8 cellular contexts compared by ENCODE assay signal in genomic region chr5:55534436-55535198, GRCh38. TPM values are rescaled to one million over a fixed set of nuclear protein-coding genes. Genes with fewer than 3 reads are reported as not detected.
A peak's percentile ranks its signal among the peaks of the same experiment; 100 is the strongest.
DNase-seq lines count a peak whose midpoint lies in the region; TF ChIP-seq lines count a peak whose summit lies in the region.

PLPP1 (minus strand) TSS chr5:55534964; CDS start chr5:55534629, 335 bp downstream.

- no peak for TF ChIP-seq EP300 in transverse colon (IDR thresholded peaks at IDR 0.05; ENCODE audit: low read depth)

- H3K4me3 ChIP-seq in HEK293 (ENCODE audit: low read depth, low read length) (peak within 1 kb of the TSS; percentile 84), adipocyte (ENCODE audit: low read length) (peak within 1 kb of the TSS; percentile 89), cardiac muscle cell (peak within 1 kb of the TSS; percentile 79), transverse colon (peak within 1 kb of the TSS; percentile 72 to 97 (median 86))

- H3K36me3 ChIP-seq in HEK293 (ENCODE audit: control insufficient read depth in 2 of 2, insufficient read depth in 1 of 2, low read length in 2 of 2) = no peaks in the 10 kb centered on the region
- H3K36me3 ChIP-seq in adipocyte (ENCODE audit: control insufficient read depth, insufficient read depth, low read length, severe bottlenecking) = no peaks in the 10 kb centered on the region
- H3K36me3 ChIP-seq in cardiac muscle cell = no peaks in the 10 kb centered on the region
- no peaks in the 10 kb centered on the region for H3K36me3 ChIP-seq in transverse colon

- in situ Hi-C loops in transverse colon (cut with MboI; ENCODE audit: low pct_ligation_motif_present in 1 of 4, low pct_unique_long_range_greater_than_20kb in 1 of 4, low sequenced_read_pairs in 3 of 4) = loop anchor here in 1 of 4 donors (10.0 kb wide), 1 partner anchor 150 kb away; no protein-coding TSS in a partner anchor

- intact Hi-C loops in transverse colon (cut with DNase I; ENCODE audit: low total_unique reads) = loop anchor here (2.0 to 10.0 kb wide), 3 partner anchors 70 to 140 kb away; no protein-coding TSS in a partner anchor

- H3K27ac ChIP-seq in HEK293 (ENCODE audit: extremely low read depth, low read depth, low read length) = peak within 1 kb of the TSS; percentile 84
- H3K27ac ChIP-seq in cardiac muscle cell = peak within 1 kb of the TSS; percentile 63
- H3K27ac ChIP-seq in transverse colon = peak within 1 kb of the TSS; percentile 93 to 99 (median 95)

- POLR2A ChIA-PET in GM10248 (lab: Yijun Ruan, JAX) = no interaction called here
- POLR2A ChIA-PET in HEK293 (lab: Yijun Ruan, JAX) = interaction anchor here (0.6 to 0.9 kb wide), 4 partner anchors 57 to 227 kb away, joined by 3 read pairs; partner anchors contain the start of genes DHX29 and MTREX

- H3K4me1 ChIP-seq in HEK293 (ENCODE audit: control insufficient read depth, insufficient read depth, low read length) = peaks cover 9% of the 10 kb centered on the region; the same call in 1 of the 2 replicates
- H3K4me1 ChIP-seq in adipocyte (ENCODE audit: control insufficient read depth, insufficient read depth, low read length) = peaks cover 30% of the 10 kb centered on the region
- H3K4me1 ChIP-seq in cardiac muscle cell (ENCODE audit: low read depth) = peaks cover 6% of the 10 kb centered on the region
- peaks cover 0 to 21% (median 12%) of the 10 kb centered on the region in 4 donors for H3K4me1 ChIP-seq in transverse colon

- DNase-seq in GM10248 (ENCODE audit: extremely low spot score) (peak; percentile 92), NCI-H1048 (lab: John Stamatoyannopoulos, UW) (peak; percentile 44), T follicular helper cell (ENCODE audit: low read depth) (peak; percentile 66), adipocyte (ENCODE audit: low read depth) (peak; percentile 96), cardiac muscle cell (ENCODE audit: low read depth in 1 of 2, low spot score in 1 of 2) (peak; percentile 93 to 94), pons (ENCODE audit: low spot score) (peak; percentile 91), transverse colon (peak; percentile 94)

- H3K27me3 ChIP-seq in adipocyte (replicated peaks; ENCODE audit: control insufficient read depth, insufficient read depth, low read length) = no peaks in the 10 kb centered on the region
- no peaks in the 10 kb centered on the region for H3K27me3 ChIP-seq in cardiac muscle cell
- no peaks in the 10 kb centered on the region for H3K27me3 ChIP-seq in transverse colon

- peak; percentile 10 for TF ChIP-seq CTCF in GM10248 (IDR thresholded peaks at IDR 0.05; ENCODE audit: control extremely low read depth, extremely low read depth, low read depth, missing control alignments)
- peak; percentile 39; the same call in 1 of the 2 replicates for TF ChIP-seq CTCF in HEK293 (tag by site-specific recombination; IDR thresholded peaks at IDR 0.05)
- TF ChIP-seq CTCF in cardiac muscle cell (IDR thresholded peaks at IDR 0.05; ENCODE audit: low read depth, low read length) = no peak
- TF ChIP-seq CTCF in transverse colon (IDR thresholded peaks at IDR 0.05) = no peak

- TF ChIP-seq POLR2A in transverse colon (IDR thresholded peaks at IDR 0.05) = peak; percentile 81

- WGBS in transverse colon (ENCODE audit: low coverage in 1 of 2), 2 donors = 2% methylated on average over 20 of the region's 91 CpGs; no CpG with 5 or more reads in 1 of the 2 donors

- H3K9ac ChIP-seq in adipocyte (ENCODE audit: low read length) = peak within 1 kb of the TSS; percentile 97

- H3K9me3 ChIP-seq in HEK293 (ENCODE audit: control insufficient read depth, insufficient read depth, low read depth, low read length) = no peaks in the 10 kb centered on the region
- no peaks in the 10 kb centered on the region for H3K9me3 ChIP-seq in adipocyte (ENCODE audit: control insufficient read depth, low read length)
- H3K9me3 ChIP-seq in cardiac muscle cell (ENCODE audit: low read depth) = no peaks in the 10 kb centered on the region
- H3K9me3 ChIP-seq in transverse colon = no peaks in the 10 kb centered on the region

- CTCF ChIA-PET in GM10248 (lab: Yijun Ruan, JAX) = interaction anchor here (1.0 kb wide), 1 partner anchor 93 kb away, joined by 3 read pairs; no protein-coding TSS in a partner anchor
- CTCF ChIA-PET in HEK293 (lab: Yijun Ruan, JAX) = interaction anchor here (0.5 to 0.9 kb wide), 2 partner anchors 94 to 164 kb away, joined by 3 read pairs; no protein-coding TSS in a partner anchor

TF ChIP-seq in HEK293, 187 proteins besides CTCF, POLR2A, EP300 and RAD21 (continues in another document):
- TF ChIP-seq ZIC2 (tag by site-specific recombination; IDR thresholded peaks at IDR 0.05) = peak; percentile 85
- no peak for TF ChIP-seq ZNF530 (tag by site-specific recombination; IDR thresholded peaks at IDR 0.05; ENCODE audit: low read depth)
- TF ChIP-seq ZNF548 (tag by site-specific recombination; IDR thresholded peaks at IDR 0.05) = no peak
- 0 out of 2 replicates have a peak, but pooled peaks have one; percentile 7 for TF ChIP-seq PRDM4 (tag by site-specific recombination; IDR thresholded peaks at IDR 0.05)
- TF ChIP-seq HOXA7 (CRISPR knock-in tag; IDR thresholded peaks at IDR 0.05; ENCODE audit: borderline replicate concordance) = no peak
- TF ChIP-seq ZNF266 (tag by site-specific recombination; IDR thresholded peaks at IDR 0.05; ENCODE audit: low read depth) = peak; percentile 7; the same call in 1 of the 2 replicates
- no peak for TF ChIP-seq TRIM28 (IDR thresholded peaks at IDR 0.05; ENCODE audit: borderline replicate concordance, low read length)
- no peak for TF ChIP-seq ZFP3 (tag by site-specific recombination; IDR thresholded peaks at IDR 0.05; ENCODE audit: low read depth)
- no peak; the same call in 1 of the 2 replicates for TF ChIP-seq ZSCAN16 (tag by site-specific recombination; IDR thresholded peaks at IDR 0.05)
- TF ChIP-seq SP2 (tag by site-specific recombination; IDR thresholded peaks at IDR 0.05) = peak; percentile 75
- TF ChIP-seq ZBTB48 (tag by site-specific recombination; IDR thresholded peaks at IDR 0.05) = peak; percentile 52; the same call in 1 of the 2 replicates
- TF ChIP-seq ZFP41 (tag by site-specific recombination; IDR thresholded peaks at IDR 0.05; ENCODE audit: borderline replicate concordance) = no peak
- TF ChIP-seq ZNF140 (tag by site-specific recombination; IDR thresholded peaks at IDR 0.05) = no peak
- TF ChIP-seq ZNF138 (tag by site-specific recombination; IDR thresholded peaks at IDR 0.05; ENCODE audit: borderline replicate concordance) = no peak
- peak; percentile 73; the same call in 1 of the 2 replicates for TF ChIP-seq KLF16 (tag by site-specific recombination; IDR thresholded peaks at IDR 0.05)
- TF ChIP-seq ATF2 (tag by site-specific recombination; IDR thresholded peaks at IDR 0.05; ENCODE audit: low read depth) = no peak
- TF ChIP-seq SCRT1 (tag by site-specific recombination; IDR thresholded peaks at IDR 0.05; ENCODE audit: borderline replicate concordance) = no peak
- TF ChIP-seq ZNF280C (tag by site-specific recombination; IDR thresholded peaks at IDR 0.05) = no peak
- peak; percentile 26; the same call in 1 of the 2 replicates for TF ChIP-seq MYNN (tag by site-specific recombination; IDR thresholded peaks at IDR 0.05; ENCODE audit: borderline replicate concordance)

RNA-seq across cellular contexts. Expression of gene PLPP1, which starts in this region (rescaled TPM):
- total RNA-seq in cardiac muscle cell = 48.4 and 68.4 TPM in 2 replicates
- 37.5 and 50.5 TPM in 2 replicates for polyA plus RNA-seq in cardiac muscle cell
- 100 to 1,000 TPM; 222 to 335 (median 288) TPM for total RNA-seq in transverse colon

Comparison
In these comparisons a context has a peak if more than half of its experiments do, and no peak if none do; other contexts are left out.
1. Peak in every context shown above with its lines: DNase-seq, H3K4me3 ChIP-seq and H3K27ac ChIP-seq.
2. DNase-seq: peak in every context shown above with its lines; median percentile 96 in adipocyte; 94 in transverse colon; 94 in cardiac muscle cell; 92 in GM10248; 91 in pons; 66 in T follicular helper cell; 44 in NCI-H1048.
3. CTCF ChIP-seq: peak in GM10248 (single experiment) and HEK293 (single experiment); none in cardiac muscle cell (single experiment) and transverse colon (0 of 5).